ENCODE assay signal across 8 cellular contexts in the genomic region with DNA sequence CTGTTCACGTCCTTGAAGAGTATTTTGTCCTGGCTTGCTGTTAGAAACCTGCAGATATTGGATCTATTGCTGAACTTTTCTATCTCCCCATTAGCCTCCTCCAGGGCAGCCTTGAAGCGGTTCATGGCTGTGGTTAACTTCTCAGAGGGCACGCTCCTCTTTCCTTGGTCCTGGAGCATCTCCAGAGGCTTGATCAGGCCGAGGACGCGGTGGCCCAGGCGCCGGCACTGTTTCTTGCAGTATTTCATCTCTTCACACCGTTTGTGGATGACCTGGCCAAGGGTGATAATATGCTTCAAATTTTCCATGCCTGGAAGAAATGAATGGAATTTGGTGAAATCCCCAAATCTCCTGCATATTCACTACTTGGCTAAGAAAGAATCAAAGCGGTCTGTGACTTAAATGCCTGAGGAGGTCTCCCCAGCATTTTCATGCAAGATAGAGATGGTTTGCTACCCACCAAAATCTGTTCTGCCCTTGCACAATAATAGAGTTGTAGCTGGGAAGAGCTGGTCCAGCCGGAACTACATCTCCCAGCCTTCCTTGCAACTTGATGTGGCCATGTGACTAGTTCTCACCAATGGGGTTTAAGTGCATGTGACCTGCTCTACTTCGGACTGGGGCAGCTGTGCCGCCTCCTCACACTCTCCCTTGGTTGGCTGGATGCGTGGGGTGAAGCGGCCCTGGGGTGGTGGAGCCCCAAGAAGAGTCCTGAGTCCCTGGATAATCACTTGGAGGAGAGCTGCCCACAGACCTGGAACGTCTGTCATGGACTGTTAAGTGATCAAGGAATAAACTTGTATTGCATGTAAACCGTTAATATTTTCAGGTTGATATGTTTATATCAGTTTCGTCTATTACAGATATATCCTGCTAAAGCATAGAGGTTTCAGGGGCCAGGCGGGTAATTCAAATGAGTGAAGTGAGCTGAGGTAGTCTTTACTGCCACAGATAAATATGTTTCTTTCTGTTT. TPM values are rescaled to one million over a fixed set of nuclear protein-coding genes. Genes with fewer than 3 reads are reported as not detected.
DNase-seq lines count a peak whose midpoint lies in the region; TF ChIP-seq lines count a peak whose summit lies in the region.

No MANE protein-coding gene starts in this region.

- H4K5ac ChIP-seq in H9 (ENCODE audit: insufficient read length, low read depth, low read length) = no peak overlapping the region

- H3K36me3 Mint-ChIP-seq in H9 (ENCODE audit: insufficient read depth in 1 of 3, low read depth in 3 of 3) = peaks cover 0 to under 1% (median 0%) of the 10 kb centered on the region in 3 experiments; a peak in 1 of 7 replicates

- no peaks in the 10 kb centered on the region for H4K20me1 ChIP-seq in H9 (ENCODE audit: control insufficient read depth, insufficient read depth, insufficient read length)

- H3K9me3 Mint-ChIP-seq in H9 = no peaks in the 10 kb centered on the region

- H2BK12ac ChIP-seq in H9 (ENCODE audit: insufficient read length, low read depth, low read length) = no peak overlapping the region
- no peak overlapping the region for H2BK12ac ChIP-seq in neuronal stem cell (ENCODE audit: low read length)

- H3K79me1 ChIP-seq in H9 (ENCODE audit: insufficient read depth, low read depth, low read length, poor library complexity, severe bottlenecking) = no peaks in the 10 kb centered on the region
- H3K79me1 ChIP-seq in neuronal stem cell (ENCODE audit: low read depth, low read length) = no peaks in the 10 kb centered on the region

- peaks cover 11 to 13% of the 10 kb centered on the region in 2 experiments for H3K4me1 Mint-ChIP-seq in H9

- no peaks in the 10 kb centered on the region for H3K79me2 ChIP-seq in H9 (ENCODE audit: insufficient read depth, low read length)

- H3K14ac ChIP-seq in H9 (ENCODE audit: insufficient read depth, low read length) (no peak overlapping the region), neuronal stem cell (ENCODE audit: low read length) (no peak overlapping the region)

- TF ChIP-seq CTCF in H9 (conservative IDR thresholded peaks at IDR 0.05) = no peak
- TF ChIP-seq CTCF in tibial artery (IDR thresholded peaks at IDR 0.05) = no peak

- H2AK5ac ChIP-seq in H9 (ENCODE audit: insufficient read length, low read length) = no peak overlapping the region
- no peak overlapping the region for H2AK5ac ChIP-seq in neuronal stem cell (ENCODE audit: low read depth, low read length)

- H2BK15ac ChIP-seq in H9 (ENCODE audit: low read depth, low read length) (no peak overlapping the region), neuronal stem cell (ENCODE audit: low read length) (no peak overlapping the region)

- H3K27ac ChIP-seq in H9 (ENCODE audit: insufficient read length, low read depth, low read length) = no peak overlapping the region
- no peak overlapping the region for H3K27ac ChIP-seq in neuronal stem cell (replicated peaks; ENCODE audit: low read length)
- H3K27ac ChIP-seq in tibial artery = peak overlapping the region; percentile 46 to 49

- H3K56ac ChIP-seq in H9 (ENCODE audit: insufficient read length, low read depth, low read length) = no peak overlapping the region

- H3K36me3 ChIP-seq in neuronal stem cell (replicated peaks in 1 of 2; ENCODE audit: control insufficient read depth in 2 of 2, insufficient read depth in 2 of 2, low read length in 2 of 2) (no peaks in the 10 kb centered on the region), tibial artery (peaks cover 0 to 16% (median 12%) of the 10 kb centered on the region in 3 donors)

- no peak overlapping the region for H2BK20ac ChIP-seq in H9 (ENCODE audit: low read depth, low read length, poor library complexity, severe bottlenecking)

- H3K4ac ChIP-seq in H9 (ENCODE audit: low read depth, low read length) (no peak overlapping the region), neuronal stem cell (ENCODE audit: low read length) (no peak overlapping the region)

- no peak overlapping the region for H2BK5ac ChIP-seq in H9 (ENCODE audit: insufficient read length, low read length)
- no peak overlapping the region for H2BK5ac ChIP-seq in neuronal stem cell (ENCODE audit: low read length)

- no peaks in the 10 kb centered on the region for H3K23me2 ChIP-seq in H9 (ENCODE audit: insufficient read length, low read depth, low read length, poor library complexity, severe bottlenecking)

- H3K4me1 ChIP-seq in H9 (ENCODE audit: insufficient read depth, low read length) = no peaks in the 10 kb centered on the region
- H3K4me1 ChIP-seq in neuronal stem cell (ENCODE audit: control insufficient read depth in 2 of 2, insufficient read depth in 1 of 2, low read depth in 1 of 2, low read length in 2 of 2) = no peaks in the 10 kb centered on the region
- H3K4me1 ChIP-seq in tibial artery = peaks cover 0 to 12% (median 4%) of the 10 kb centered on the region in 4 donors

- H2AFZ ChIP-seq in H9 (ENCODE audit: low read length) (no peak overlapping the region), neuronal stem cell (ENCODE audit: low read length) (peak overlapping the region; percentile 88)

- no CpG with 5 or more reads among the region's 19 CpGs for WGBS in H9 (ENCODE audit: extremely low coverage, insufficient read length, low lambda C conversion rate)
- no CpG with 5 or more reads among the region's 19 CpGs for WGBS in neuronal stem cell (ENCODE audit: extremely low coverage in 2 of 2, insufficient read length in 2 of 2, insufficient replicate concordance in 1 of 2), 2 donors

- H2BK120ac ChIP-seq in H9 (ENCODE audit: low read depth, low read length, poor library complexity, severe bottlenecking) = no peak overlapping the region
- no peak overlapping the region for H2BK120ac ChIP-seq in neuronal stem cell (ENCODE audit: low read depth, low read length)

- H3K27ac Mint-ChIP-seq in H9 = no peak overlapping the region; a peak in 1 of 7 replicates

- H4K91ac ChIP-seq in H9 (ENCODE audit: insufficient read length, low read depth, low read length) (no peak overlapping the region), neuronal stem cell (ENCODE audit: low read depth, low read length, poor library complexity) (no peak overlapping the region)

- peak overlapping the region; percentile 48 to 70 for H3K4me3 ChIP-seq in neuronal stem cell (ENCODE audit: low read length in 2 of 2)
- H3K4me3 ChIP-seq in tibial artery = peak overlapping the region; percentile 37 to 50

- intact Hi-C loops in tibial artery (cut with DNase I; ENCODE audit: low total_unique reads) = no loop called here

- H3K27me3 ChIP-seq in H9 (ENCODE audit: insufficient read depth, low read length) = no peaks in the 10 kb centered on the region
- peaks cover 0 to 21% (median 8%) of the 10 kb centered on the region in 3 experiments for H3K27me3 ChIP-seq in neuronal stem cell (ENCODE audit: control insufficient read depth in 3 of 3, insufficient read depth in 3 of 3, low read depth in 1 of 3, low read length in 3 of 3)
- no peaks in the 10 kb centered on the region for H3K27me3 ChIP-seq in tibial artery

- peaks cover 28% of the 10 kb centered on the region for H3K27me3 Mint-ChIP-seq in H9 (ENCODE audit: low read depth)

- H3K18ac ChIP-seq in H9 (ENCODE audit: insufficient read length, low read depth, low read length) (no peak overlapping the region), neuronal stem cell (ENCODE audit: low read length) (no peak overlapping the region)

- DNase-seq in GM03348 (ENCODE audit: low spot score) (peak; percentile 93), H9 (peak; percentile 91), LoVo (ENCODE audit: low spot score) (peak; percentile 36), SHP77 (lab: John Stamatoyannopoulos, UW) (peak; percentile 92 to 96), germinal center (ENCODE audit: low spot score) (peak; percentile 88), neuronal stem cell (ENCODE audit: low spot score) (peak; percentile 63), tibial artery (peak; percentile 87 to 89)
- peak; percentile 55 for DNase-seq in activated naive CD4-positive, alpha-beta T cell treated with Interleukin-2 at 50 U/mL for 16 hours

- H3K4me3 Mint-ChIP-seq in H9 = peak overlapping the region; percentile 71 to 79

- H3K9ac ChIP-seq in H9 (ENCODE audit: extremely low read depth, insufficient read length, low read length) (no peak overlapping the region), neuronal stem cell (ENCODE audit: low read depth, low read length, poor library complexity) (no peak overlapping the region)

- H3K9me3 ChIP-seq in H9 (ENCODE audit: control insufficient read depth, low read depth, low read length) (no peaks in the 10 kb centered on the region), neuronal stem cell (replicated peaks in 1 of 2; ENCODE audit: control insufficient read depth in 2 of 2, insufficient read depth in 1 of 2, low read depth in 1 of 2, low read length in 2 of 2) (no peaks in the 10 kb centered on the region), tibial artery (no peaks in the 10 kb centered on the region)

- H4K8ac ChIP-seq in H9 (replicated peaks; ENCODE audit: insufficient read length, low read depth, low read length) = no peak overlapping the region
- H4K8ac ChIP-seq in neuronal stem cell (ENCODE audit: low read depth, low read length) = no peak overlapping the region

- H3K4me2 ChIP-seq in H9 (ENCODE audit: insufficient read depth, insufficient read length, low read length) (peak overlapping the region; percentile 58), neuronal stem cell (ENCODE audit: insufficient read depth, low read length, poor library complexity, severe bottlenecking) (peak overlapping the region; percentile 81)

- H3K23ac ChIP-seq in H9 (ENCODE audit: insufficient read length, low read depth, low read length) = no peak overlapping the region
- H3K23ac ChIP-seq in neuronal stem cell (ENCODE audit: low read depth, low read length, poor library complexity) = peak overlapping the region; percentile 46

- H3T11ph ChIP-seq in H9 (ENCODE audit: low read length) = no peak overlapping the region

RNA-seq across cellular contexts. Expression of gene MLKL, which starts 4.9 kb away (rescaled TPM):
- 0.37 and 0.42 TPM in 2 replicates for total RNA-seq in H9 (2021)
- 0.10 TPM for polyA plus RNA-seq in neuronal stem cell (2013, experiment 1 of 2)
- polyA plus RNA-seq in neuronal stem cell (2013, experiment 2 of 2) = 0.01 TPM

RNA-seq across cellular contexts. Expression of gene RFWD3, which starts 29.1 kb away (rescaled TPM):
- total RNA-seq in H9 (2021) = 114 and 120 TPM in 2 replicates
- 24.6 TPM for polyA plus RNA-seq in neuronal stem cell (2013, experiment 1 of 2)
- 25.1 TPM for polyA plus RNA-seq in neuronal stem cell (2013, experiment 2 of 2)

Comparison
In these comparisons a context has a peak if more than half of its experiments do, and no peak if none do; other contexts are left out.
1. DNase-seq: peak in every context shown above with its lines; median percentile 94 in SHP77; 93 in GM03348; 91 in H9; 88 in germinal center; 88 in tibial artery; 63 in neuronal stem cell; 55 in activated naive CD4-positive, alpha-beta T cell treated with Interleukin-2 at 50 U/mL for 16 hours; 36 in LoVo.
2. H3K27ac ChIP-seq: peak in tibial artery (2 of 2); none in H9 (single experiment) and neuronal stem cell (single experiment).